Comparison of ENCODE assay signal across 1 cellular context in genomic region chr17:7015587-7016020, GRCh38.
TF ChIP-seq lines count a peak whose summit lies in the region.

No MANE protein-coding gene starts in this region.

TF ChIP-seq in GM23338, 12 proteins besides CTCF, POLR2A, EP300 and RAD21 (continued from another document):
- no peak for TF ChIP-seq ZNF462 (CRISPR knock-in tag; IDR thresholded peaks at IDR 0.05)
